ENCODE assay signal across 1 cellular context in the genomic region with DNA sequence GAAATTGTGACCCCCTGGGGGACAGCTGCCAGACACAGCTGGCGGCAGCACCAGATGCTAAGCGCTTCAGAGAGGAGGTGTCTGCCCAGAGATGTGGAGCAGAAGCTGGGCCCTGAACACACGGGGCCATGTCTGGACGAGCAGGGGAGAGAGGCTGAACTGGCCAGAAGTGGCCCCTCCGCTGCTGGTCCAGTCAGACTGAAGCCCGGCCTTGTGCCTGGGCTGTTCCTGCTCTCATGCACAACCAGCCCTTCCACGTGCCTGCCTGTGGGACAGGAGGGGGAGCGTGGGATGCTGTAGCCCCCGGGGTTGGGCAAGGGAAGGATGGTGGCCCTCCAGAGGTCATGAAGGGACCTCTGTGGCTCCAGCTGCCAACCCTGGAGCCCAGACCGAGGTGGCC.
TF ChIP-seq lines count a peak whose summit lies in the region.

No MANE protein-coding gene starts in this region.

TF ChIP-seq in GM23338, 12 proteins besides CTCF, POLR2A, EP300 and RAD21 (continued from another document):
- TF ChIP-seq JUNB (IDR thresholded peaks at IDR 0.05; ENCODE audit: unreplicated experiment): no peak
- TF ChIP-seq, protein P1, sequence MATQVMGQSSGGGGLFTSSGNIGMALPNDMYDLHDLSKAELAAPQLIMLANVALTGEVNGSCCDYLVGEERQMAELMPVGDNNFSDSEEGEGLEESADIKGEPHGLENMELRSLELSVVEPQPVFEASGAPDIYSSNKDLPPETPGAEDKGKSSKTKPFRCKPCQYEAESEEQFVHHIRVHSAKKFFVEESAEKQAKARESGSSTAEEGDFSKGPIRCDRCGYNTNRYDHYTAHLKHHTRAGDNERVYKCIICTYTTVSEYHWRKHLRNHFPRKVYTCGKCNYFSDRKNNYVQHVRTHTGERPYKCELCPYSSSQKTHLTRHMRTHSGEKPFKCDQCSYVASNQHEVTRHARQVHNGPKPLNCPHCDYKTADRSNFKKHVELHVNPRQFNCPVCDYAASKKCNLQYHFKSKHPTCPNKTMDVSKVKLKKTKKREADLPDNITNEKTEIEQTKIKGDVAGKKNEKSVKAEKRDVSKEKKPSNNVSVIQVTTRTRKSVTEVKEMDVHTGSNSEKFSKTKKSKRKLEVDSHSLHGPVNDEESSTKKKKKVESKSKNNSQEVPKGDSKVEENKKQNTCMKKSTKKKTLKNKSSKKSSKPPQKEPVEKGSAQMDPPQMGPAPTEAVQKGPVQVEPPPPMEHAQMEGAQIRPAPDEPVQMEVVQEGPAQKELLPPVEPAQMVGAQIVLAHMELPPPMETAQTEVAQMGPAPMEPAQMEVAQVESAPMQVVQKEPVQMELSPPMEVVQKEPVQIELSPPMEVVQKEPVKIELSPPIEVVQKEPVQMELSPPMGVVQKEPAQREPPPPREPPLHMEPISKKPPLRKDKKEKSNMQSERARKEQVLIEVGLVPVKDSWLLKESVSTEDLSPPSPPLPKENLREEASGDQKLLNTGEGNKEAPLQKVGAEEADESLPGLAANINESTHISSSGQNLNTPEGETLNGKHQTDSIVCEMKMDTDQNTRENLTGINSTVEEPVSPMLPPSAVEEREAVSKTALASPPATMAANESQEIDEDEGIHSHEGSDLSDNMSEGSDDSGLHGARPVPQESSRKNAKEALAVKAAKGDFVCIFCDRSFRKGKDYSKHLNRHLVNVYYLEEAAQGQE (IDR thresholded peaks at IDR 0.05; ENCODE audit: unreplicated experiment): no peak
- no peak for TF ChIP-seq EZH2 (IDR thresholded peaks at IDR 0.05; ENCODE audit: low read depth, unreplicated experiment)
- TF ChIP-seq, protein P2, sequence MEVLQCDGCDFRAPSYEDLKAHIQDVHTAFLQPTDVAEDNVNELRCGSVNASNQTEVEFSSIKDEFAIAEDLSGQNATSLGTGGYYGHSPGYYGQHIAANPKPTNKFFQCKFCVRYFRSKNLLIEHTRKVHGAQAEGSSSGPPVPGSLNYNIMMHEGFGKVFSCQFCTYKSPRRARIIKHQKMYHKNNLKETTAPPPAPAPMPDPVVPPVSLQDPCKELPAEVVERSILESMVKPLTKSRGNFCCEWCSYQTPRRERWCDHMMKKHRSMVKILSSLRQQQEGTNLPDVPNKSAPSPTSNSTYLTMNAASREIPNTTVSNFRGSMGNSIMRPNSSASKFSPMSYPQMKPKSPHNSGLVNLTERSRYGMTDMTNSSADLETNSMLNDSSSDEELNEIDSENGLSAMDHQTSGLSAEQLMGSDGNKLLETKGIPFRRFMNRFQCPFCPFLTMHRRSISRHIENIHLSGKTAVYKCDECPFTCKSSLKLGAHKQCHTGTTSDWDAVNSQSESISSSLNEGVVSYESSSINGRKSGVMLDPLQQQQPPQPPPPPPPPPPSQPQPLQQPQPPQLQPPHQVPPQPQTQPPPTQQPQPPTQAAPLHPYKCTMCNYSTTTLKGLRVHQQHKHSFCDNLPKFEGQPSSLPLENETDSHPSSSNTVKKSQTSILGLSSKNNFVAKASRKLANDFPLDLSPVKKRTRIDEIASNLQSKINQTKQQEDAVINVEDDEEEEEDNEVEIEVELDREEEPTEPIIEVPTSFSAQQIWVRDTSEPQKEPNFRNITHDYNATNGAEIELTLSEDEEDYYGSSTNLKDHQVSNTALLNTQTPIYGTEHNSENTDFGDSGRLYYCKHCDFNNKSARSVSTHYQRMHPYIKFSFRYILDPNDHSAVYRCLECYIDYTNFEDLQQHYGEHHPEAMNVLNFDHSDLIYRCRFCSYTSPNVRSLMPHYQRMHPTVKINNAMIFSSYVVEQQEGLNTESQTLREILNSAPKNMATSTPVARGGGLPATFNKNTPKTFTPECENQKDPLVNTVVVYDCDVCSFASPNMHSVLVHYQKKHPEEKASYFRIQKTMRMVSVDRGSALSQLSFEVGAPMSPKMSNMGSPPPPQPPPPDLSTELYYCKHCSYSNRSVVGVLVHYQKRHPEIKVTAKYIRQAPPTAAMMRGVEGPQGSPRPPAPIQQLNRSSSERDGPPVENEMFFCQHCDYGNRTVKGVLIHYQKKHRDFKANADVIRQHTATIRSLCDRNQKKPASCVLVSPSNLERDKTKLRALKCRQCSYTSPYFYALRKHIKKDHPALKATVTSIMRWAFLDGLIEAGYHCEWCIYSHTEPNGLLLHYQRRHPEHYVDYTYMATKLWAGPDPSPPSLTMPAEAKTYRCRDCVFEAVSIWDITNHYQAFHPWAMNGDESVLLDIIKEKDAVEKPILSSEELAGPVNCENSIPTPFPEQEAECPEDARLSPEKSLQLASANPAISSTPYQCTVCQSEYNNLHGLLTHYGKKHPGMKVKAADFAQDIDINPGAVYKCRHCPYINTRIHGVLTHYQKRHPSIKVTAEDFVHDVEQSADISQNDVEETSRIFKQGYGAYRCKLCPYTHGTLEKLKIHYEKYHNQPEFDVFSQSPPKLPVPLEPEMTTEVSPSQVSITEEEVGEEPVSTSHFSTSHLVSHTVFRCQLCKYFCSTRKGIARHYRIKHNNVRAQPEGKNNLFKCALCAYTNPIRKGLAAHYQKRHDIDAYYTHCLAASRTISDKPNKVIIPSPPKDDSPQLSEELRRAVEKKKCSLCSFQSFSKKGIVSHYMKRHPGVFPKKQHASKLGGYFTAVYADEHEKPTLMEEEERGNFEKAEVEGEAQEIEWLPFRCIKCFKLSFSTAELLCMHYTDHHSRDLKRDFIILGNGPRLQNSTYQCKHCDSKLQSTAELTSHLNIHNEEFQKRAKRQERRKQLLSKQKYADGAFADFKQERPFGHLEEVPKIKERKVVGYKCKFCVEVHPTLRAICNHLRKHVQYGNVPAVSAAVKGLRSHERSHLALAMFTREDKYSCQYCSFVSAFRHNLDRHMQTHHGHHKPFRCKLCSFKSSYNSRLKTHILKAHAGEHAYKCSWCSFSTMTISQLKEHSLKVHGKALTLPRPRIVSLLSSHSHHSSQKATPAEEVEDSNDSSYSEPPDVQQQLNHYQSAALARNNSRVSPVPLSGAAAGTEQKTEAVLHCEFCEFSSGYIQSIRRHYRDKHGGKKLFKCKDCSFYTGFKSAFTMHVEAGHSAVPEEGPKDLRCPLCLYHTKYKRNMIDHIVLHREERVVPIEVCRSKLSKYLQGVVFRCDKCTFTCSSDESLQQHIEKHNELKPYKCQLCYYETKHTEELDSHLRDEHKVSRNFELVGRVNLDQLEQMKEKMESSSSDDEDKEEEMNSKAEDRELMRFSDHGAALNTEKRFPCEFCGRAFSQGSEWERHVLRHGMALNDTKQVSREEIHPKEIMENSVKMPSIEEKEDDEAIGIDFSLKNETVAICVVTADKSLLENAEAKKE (CRISPR knock-in tag; IDR thresholded peaks at IDR 0.05): no peak
- TF ChIP-seq NANOG (IDR thresholded peaks at IDR 0.05; ENCODE audit: borderline replicate concordance): no peak
- TF ChIP-seq, protein P3, sequence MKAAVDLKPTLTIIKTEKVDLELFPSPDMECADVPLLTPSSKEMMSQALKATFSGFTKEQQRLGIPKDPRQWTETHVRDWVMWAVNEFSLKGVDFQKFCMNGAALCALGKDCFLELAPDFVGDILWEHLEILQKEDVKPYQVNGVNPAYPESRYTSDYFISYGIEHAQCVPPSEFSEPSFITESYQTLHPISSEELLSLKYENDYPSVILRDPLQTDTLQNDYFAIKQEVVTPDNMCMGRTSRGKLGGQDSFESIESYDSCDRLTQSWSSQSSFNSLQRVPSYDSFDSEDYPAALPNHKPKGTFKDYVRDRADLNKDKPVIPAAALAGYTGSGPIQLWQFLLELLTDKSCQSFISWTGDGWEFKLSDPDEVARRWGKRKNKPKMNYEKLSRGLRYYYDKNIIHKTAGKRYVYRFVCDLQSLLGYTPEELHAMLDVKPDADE (IDR thresholded peaks at IDR 0.05): no peak
- no peak for TF ChIP-seq ZNF114 (CRISPR knock-in tag; IDR thresholded peaks at IDR 0.05)
